In genomic region chr17:42536048-42536371, GRCh38 we compare ENCODE assay signal across 8 cellular contexts. TPM values are rescaled to one million over a fixed set of nuclear protein-coding genes. Genes with fewer than 3 reads are reported as not detected.
A peak's percentile ranks its signal among the peaks of the same experiment; 100 is the strongest.
DNase-seq lines count a peak whose midpoint lies in the region; ATAC-seq and TF ChIP-seq lines count a peak whose summit lies in the region.

Gene NAGLU, plus strand, starts transcription at chr17:42536241. Its CDS starts 32 bp downstream, at chr17:42536273.

- ATAC-seq in GM19324 (IDR thresholded peaks at IDR 0.05; ENCODE audit: low FRiP score, unreplicated experiment) = peak; percentile 90
- peak; percentile 64 for ATAC-seq in HG03457 (IDR thresholded peaks at IDR 0.05; ENCODE audit: unreplicated experiment)

- DNase-seq in NCI-H526 treated with DMSO at 0.1 percent for 48 hours (lab: John Stamatoyannopoulos, UW) = peak; percentile 68
- DNase-seq in activated CD4-positive, alpha-beta T cell treated with anti-CD3 and anti-CD28 coated beads, Interleukin-2, amount 50 U/mL, for 24 hours (ENCODE audit: low read depth in 1 of 2, low spot score in 1 of 2) = peak; percentile 69 to 70
- peak; percentile 87 for DNase-seq in stimulated activated CD4-positive, alpha-beta T cell treated with anti-CD3 and anti-CD28 coated beads, Interleukin-4, amount 100 ng/mL, for 24 hours

- no peaks in the 10 kb centered on the region for H3K9me3 Mint-ChIP-seq in dendritic cell treated with granulocyte-macrophage colony-stimulating factor and Interleukin-4, amounts not matched to agents 40 ng/mL and 50 ng/mL, for 4 days

- TF ChIP-seq CTCF in liver (IDR thresholded peaks at IDR 0.05; ENCODE audit: low read depth, low read length, missing input control) = no peak

- H3K27ac ChIP-seq in BLaER1 (peak within 1 kb of the TSS; percentile 87), liver (ENCODE audit: low read depth in 1 of 2, low read length in 2 of 2) (peak within 1 kb of the TSS; percentile 91 to 96)

- H4K20me1 ChIP-seq in BLaER1 = peaks cover 13% of the 10 kb centered on the region

- peaks cover 32% of the 10 kb centered on the region for H3K36me3 ChIP-seq in BLaER1
- H3K36me3 ChIP-seq in liver (ENCODE audit: control insufficient read depth in 4 of 4, insufficient read depth in 3 of 4, low read depth in 1 of 4, low read length in 3 of 4) = peaks cover 0 to 13% (median 6%) of the 10 kb centered on the region in 4 donors

- H3K9me3 ChIP-seq in BLaER1 (no peaks in the 10 kb centered on the region), liver (ENCODE audit: control insufficient read depth in 4 of 4, low read length in 3 of 4) (no peaks in the 10 kb centered on the region)

- peaks cover 55% of the 10 kb centered on the region for H3K36me3 Mint-ChIP-seq in dendritic cell treated with granulocyte-macrophage colony-stimulating factor and Interleukin-4, amounts not matched to agents 40 ng/mL and 50 ng/mL, for 4 days (ENCODE audit: low read depth)

- intact Hi-C loops in dendritic cell treated with granulocyte-macrophage colony-stimulating factor and Interleukin-4, amounts not matched to agents 40 ng/mL and 50 ng/mL, for 4 days (cut with micrococcal nuclease) = no loop called here

- peak within 1 kb of the TSS; percentile 87 for H3K9ac ChIP-seq in BLaER1
- peak within 1 kb of the TSS; percentile 72 to 96 for H3K9ac ChIP-seq in liver (ENCODE audit: low read depth in 1 of 2, low read length in 2 of 2)

- H3K4me1 Mint-ChIP-seq in dendritic cell treated with granulocyte-macrophage colony-stimulating factor and Interleukin-4, amounts not matched to agents 40 ng/mL and 50 ng/mL, for 4 days (ENCODE audit: low read depth) = peaks cover 50% of the 10 kb centered on the region

- H3K27ac Mint-ChIP-seq in dendritic cell treated with granulocyte-macrophage colony-stimulating factor and Interleukin-4, amounts not matched to agents 40 ng/mL and 50 ng/mL, for 4 days = peak within 1 kb of the TSS; percentile 93

- WGBS in liver = under 1% methylated on average over 40 of the region's 40 CpGs

- H3K4me2 ChIP-seq in BLaER1 = peak within 1 kb of the TSS; percentile 95

- no peak for TF ChIP-seq RAD21 in liver (IDR thresholded peaks at IDR 0.05)

- peak within 1 kb of the TSS; percentile 89 for H3K4me3 ChIP-seq in BLaER1
- H3K4me3 ChIP-seq in liver (ENCODE audit: low read depth in 1 of 3, low read length in 3 of 3) = peak within 1 kb of the TSS; percentile 59 to 81 (median 80)

- peak within 1 kb of the TSS; percentile 93 for H3K4me3 Mint-ChIP-seq in dendritic cell treated with granulocyte-macrophage colony-stimulating factor and Interleukin-4, amounts not matched to agents 40 ng/mL and 50 ng/mL, for 4 days

- H3K4me1 ChIP-seq in BLaER1 (peaks cover 45% of the 10 kb centered on the region), liver (ENCODE audit: control insufficient read depth in 4 of 4, insufficient read depth in 4 of 4, low read length in 3 of 4) (peaks cover 15 to 37% (median 28%) of the 10 kb centered on the region in 4 donors)

- peaks cover 4% of the 10 kb centered on the region for H3K27me3 Mint-ChIP-seq in dendritic cell treated with granulocyte-macrophage colony-stimulating factor and Interleukin-4, amounts not matched to agents 40 ng/mL and 50 ng/mL, for 4 days

- H3K27me3 ChIP-seq in BLaER1 = no peaks in the 10 kb centered on the region
- no peaks in the 10 kb centered on the region for H3K27me3 ChIP-seq in liver (ENCODE audit: control insufficient read depth in 4 of 4, insufficient read depth in 4 of 4, low read length in 3 of 4)

TF ChIP-seq in liver, 16 proteins besides CTCF, POLR2A, EP300 and RAD21:
- TF ChIP-seq ATF3 (IDR thresholded peaks at IDR 0.05) = no peak
- no peak for TF ChIP-seq GABPA (IDR thresholded peaks at IDR 0.05 in 1 of 2, conservative IDR thresholded peaks at IDR 0.05 in 1 of 2)
- TF ChIP-seq EGR1 (IDR thresholded peaks at IDR 0.05; ENCODE audit: low read depth in 2 of 2) = no peak
- TF ChIP-seq REST (IDR thresholded peaks at IDR 0.05) = no peak
- no peak for TF ChIP-seq FOXA1 (IDR thresholded peaks at IDR 0.05)
- peak; percentile 46 to 62 for TF ChIP-seq RXRA (IDR thresholded peaks at IDR 0.05)
- TF ChIP-seq ZBTB33 (IDR thresholded peaks at IDR 0.05) = peak; percentile 22
- peak; percentile 27 for TF ChIP-seq YY1 (IDR thresholded peaks at IDR 0.05)
- peak; percentile 56 for TF ChIP-seq NR2F2 (IDR thresholded peaks at IDR 0.05)
- TF ChIP-seq MAX (IDR thresholded peaks at IDR 0.05) = peak; percentile 64
- no peak for TF ChIP-seq FOXA2 (IDR thresholded peaks at IDR 0.05)
- TF ChIP-seq JUND (IDR thresholded peaks at IDR 0.05) = no peak
- TF ChIP-seq HNF4G (IDR thresholded peaks at IDR 0.05) = no peak
- TF ChIP-seq HNF4A (conservative IDR thresholded peaks at IDR 0.05) = peak in 1 of 2 donors; percentile 15
- TF ChIP-seq TAF1 (conservative IDR thresholded peaks at IDR 0.05) = no peak
- peak; percentile 3 for TF ChIP-seq SP1 (IDR thresholded peaks at IDR 0.05)

RNA-seq across cellular contexts. Expression of gene NAGLU, which starts in this region (rescaled TPM):
- total RNA-seq in liver = 10 to 100 TPM; 20.5 to 37.4 TPM
- polyA plus RNA-seq in liver = 10 to 100 TPM; 15.5 to 41.2 TPM

Comparison
In these comparisons a context has a peak if more than half of its experiments do, and no peak if none do; other contexts are left out.
1. Peak in every context shown above with its lines: DNase-seq, ATAC-seq, H3K4me3 ChIP-seq and H3K27ac ChIP-seq.